Comparison of ENCODE assay signal across 2 cellular contexts in the genomic region with DNA sequence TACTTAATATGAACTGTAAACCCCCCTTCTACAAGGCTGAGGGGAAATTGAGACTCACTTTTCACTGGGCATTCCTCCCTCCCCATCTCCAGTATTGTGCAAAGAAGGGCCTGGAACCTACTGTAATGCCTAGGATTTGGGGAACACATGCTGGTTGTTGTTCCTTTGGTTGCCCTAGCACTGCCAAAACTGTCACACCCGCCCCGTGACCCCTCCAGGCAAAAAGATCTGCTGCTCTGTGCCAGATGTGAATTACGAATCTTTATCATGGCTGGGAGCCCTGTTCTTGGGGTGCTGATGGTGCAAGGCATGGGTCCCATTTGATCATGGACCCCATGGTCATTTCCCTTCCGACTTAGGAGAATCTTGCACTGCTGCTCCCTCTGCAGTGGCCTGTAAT.
TF ChIP-seq lines count a peak whose summit lies in the region.

No MANE protein-coding gene starts in this region.

TF ChIP-seq in liver, 16 proteins besides CTCF, POLR2A, EP300 and RAD21 (continued from another document):
- TF ChIP-seq HNF4A (conservative IDR thresholded peaks at IDR 0.05) (no peak), YY1 (IDR thresholded peaks at IDR 0.05) (no peak), HNF4G (IDR thresholded peaks at IDR 0.05) (no peak), TAF1 (conservative IDR thresholded peaks at IDR 0.05) (no peak), NR2F2 (IDR thresholded peaks at IDR 0.05) (no peak), RXRA (IDR thresholded peaks at IDR 0.05) (no peak)
- TF ChIP-seq, protein P1, sequence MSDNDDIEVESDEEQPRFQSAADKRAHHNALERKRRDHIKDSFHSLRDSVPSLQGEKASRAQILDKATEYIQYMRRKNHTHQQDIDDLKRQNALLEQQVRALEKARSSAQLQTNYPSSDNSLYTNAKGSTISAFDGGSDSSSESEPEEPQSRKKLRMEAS (IDR thresholded peaks at IDR 0.05) = no peak
- TF ChIP-seq, protein P2, sequence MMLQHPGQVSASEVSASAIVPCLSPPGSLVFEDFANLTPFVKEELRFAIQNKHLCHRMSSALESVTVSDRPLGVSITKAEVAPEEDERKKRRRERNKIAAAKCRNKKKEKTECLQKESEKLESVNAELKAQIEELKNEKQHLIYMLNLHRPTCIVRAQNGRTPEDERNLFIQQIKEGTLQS (IDR thresholded peaks at IDR 0.05) = no peak

TF ChIP-seq in HepG2, 621 proteins besides CTCF, POLR2A, EP300 and RAD21 (continued from another document):
- TF ChIP-seq, protein P3, sequence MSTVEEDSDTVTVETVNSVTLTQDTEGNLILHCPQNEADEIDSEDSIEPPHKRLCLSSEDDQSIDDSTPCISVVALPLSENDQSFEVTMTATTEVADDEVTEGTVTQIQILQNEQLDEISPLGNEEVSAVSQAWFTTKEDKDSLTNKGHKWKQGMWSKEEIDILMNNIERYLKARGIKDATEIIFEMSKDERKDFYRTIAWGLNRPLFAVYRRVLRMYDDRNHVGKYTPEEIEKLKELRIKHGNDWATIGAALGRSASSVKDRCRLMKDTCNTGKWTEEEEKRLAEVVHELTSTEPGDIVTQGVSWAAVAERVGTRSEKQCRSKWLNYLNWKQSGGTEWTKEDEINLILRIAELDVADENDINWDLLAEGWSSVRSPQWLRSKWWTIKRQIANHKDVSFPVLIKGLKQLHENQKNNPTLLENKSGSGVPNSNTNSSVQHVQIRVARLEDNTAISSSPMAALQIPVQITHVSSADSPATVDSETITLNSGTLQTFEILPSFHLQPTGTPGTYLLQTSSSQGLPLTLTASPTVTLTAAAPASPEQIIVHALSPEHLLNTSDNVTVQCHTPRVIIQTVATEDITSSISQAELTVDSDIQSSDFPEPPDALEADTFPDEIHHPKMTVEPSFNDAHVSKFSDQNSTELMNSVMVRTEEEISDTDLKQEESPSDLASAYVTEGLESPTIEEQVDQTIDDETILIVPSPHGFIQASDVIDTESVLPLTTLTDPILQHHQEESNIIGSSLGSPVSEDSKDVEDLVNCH (CRISPR knock-in tag; IDR thresholded peaks at IDR 0.05) = no peak
- no peak for TF ChIP-seq PHF21A (CRISPR knock-in tag; IDR thresholded peaks at IDR 0.05)
- no peak for TF ChIP-seq KLF13 (CRISPR knock-in tag; IDR thresholded peaks at IDR 0.05)
- no peak for TF ChIP-seq U2AF2 (IDR thresholded peaks at IDR 0.05; ENCODE audit: low read depth, low read length)
- TF ChIP-seq ZNF101 (CRISPR knock-in tag; IDR thresholded peaks at IDR 0.05; ENCODE audit: borderline replicate concordance, low read depth) = no peak
- TF ChIP-seq, protein P4, sequence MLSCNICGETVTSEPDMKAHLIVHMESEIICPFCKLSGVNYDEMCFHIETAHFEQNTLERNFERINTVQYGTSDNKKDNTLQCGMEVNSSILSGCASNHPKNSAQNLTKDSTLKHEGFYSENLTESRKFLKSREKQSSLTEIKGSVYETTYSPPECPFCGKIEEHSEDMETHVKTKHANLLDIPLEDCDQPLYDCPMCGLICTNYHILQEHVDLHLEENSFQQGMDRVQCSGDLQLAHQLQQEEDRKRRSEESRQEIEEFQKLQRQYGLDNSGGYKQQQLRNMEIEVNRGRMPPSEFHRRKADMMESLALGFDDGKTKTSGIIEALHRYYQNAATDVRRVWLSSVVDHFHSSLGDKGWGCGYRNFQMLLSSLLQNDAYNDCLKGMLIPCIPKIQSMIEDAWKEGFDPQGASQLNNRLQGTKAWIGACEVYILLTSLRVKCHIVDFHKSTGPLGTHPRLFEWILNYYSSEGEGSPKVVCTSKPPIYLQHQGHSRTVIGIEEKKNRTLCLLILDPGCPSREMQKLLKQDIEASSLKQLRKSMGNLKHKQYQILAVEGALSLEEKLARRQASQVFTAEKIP (CRISPR knock-in tag; IDR thresholded peaks at IDR 0.05; ENCODE audit: borderline replicate concordance) = no peak
- TF ChIP-seq SIN3B (IDR thresholded peaks at IDR 0.05; ENCODE audit: low read length) = no peak
- TF ChIP-seq ZNF768 (CRISPR knock-in tag; IDR thresholded peaks at IDR 0.05) = no peak
- no peak for TF ChIP-seq MEF2D (CRISPR knock-in tag; IDR thresholded peaks at IDR 0.05)
- TF ChIP-seq, protein P5, sequence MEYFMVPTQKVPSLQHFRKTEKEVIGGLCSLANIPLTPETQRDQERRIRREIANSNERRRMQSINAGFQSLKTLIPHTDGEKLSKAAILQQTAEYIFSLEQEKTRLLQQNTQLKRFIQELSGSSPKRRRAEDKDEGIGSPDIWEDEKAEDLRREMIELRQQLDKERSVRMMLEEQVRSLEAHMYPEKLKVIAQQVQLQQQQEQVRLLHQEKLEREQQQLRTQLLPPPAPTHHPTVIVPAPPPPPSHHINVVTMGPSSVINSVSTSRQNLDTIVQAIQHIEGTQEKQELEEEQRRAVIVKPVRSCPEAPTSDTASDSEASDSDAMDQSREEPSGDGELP (IDR thresholded peaks at IDR 0.05; ENCODE audit: borderline replicate concordance, low read depth) = no peak
- no peak for TF ChIP-seq NONO (IDR thresholded peaks at IDR 0.05)
- TF ChIP-seq NONO (CRISPR knock-in tag; conservative IDR thresholded peaks at IDR 0.05) = no peak
- no peak for TF ChIP-seq ZNF530 (CRISPR knock-in tag; IDR thresholded peaks at IDR 0.05; ENCODE audit: low read depth)
- TF ChIP-seq REXO4 (CRISPR knock-in tag; IDR thresholded peaks at IDR 0.05; ENCODE audit: borderline replicate concordance) = no peak
